Comparison of ENCODE assay signal across 21 cellular contexts in genomic region chr13:44438234-44438579, GRCh38.
DNase-seq lines count a peak whose midpoint lies in the region; ATAC-seq and TF ChIP-seq lines count a peak whose summit lies in the region.
"Had no signal": no experiment of that assay in that cellular context is flagged by ENCODE, and none has a peak within 500 bp of the region (broad histone marks: within the 10 kb centered on the region; RNA-seq: fewer than 3 reads in every experiment).

No MANE protein-coding gene starts in this region.

- no peaks in the 10 kb centered on the region for H3K9me3 ChIP-seq in PC-9 (ENCODE audit: insufficient read depth, low read depth)
- H3K9me3 ChIP-seq: adrenal gland, breast epithelium, Caco-2, esophagus squamous epithelium, gastroesophageal sphincter had no signal

- CTCF ChIA-PET in PC-9 (lab: Charles Lee), result no interaction called here

- BruUV-seq in PC-9 (replicated peaks; lab: Mats Ljungman, UMichigan), result no TSS peak

- ATAC-seq in HG03039 (IDR thresholded peaks at IDR 0.05; ENCODE audit: unreplicated experiment), result no peak
- ATAC-seq: gastroesophageal sphincter had no signal

- H3K36me3 Mint-ChIP-seq in activated CD4-positive, alpha-beta T cell treated with anti-CD3 and anti-CD28 coated beads, Interleukin-2, amount 10 ng/mL, durations not matched to agents 24 days and 14 days (ENCODE audit: low read depth), result no peaks in the 10 kb centered on the region
- peaks cover 18% of the 10 kb centered on the region for H3K36me3 Mint-ChIP-seq in progenitor cell of endocrine pancreas (ENCODE audit: insufficient read depth)

- DNase-seq in activated CD4-positive, alpha-beta T cell treated with anti-CD3 and anti-CD28 coated beads, Interleukin-2, amount 10 ng/mL, durations not matched to agents 24 days and 14 days, result peak; percentile 33
- no peak for DNase-seq in activated CD4-positive, alpha-beta T cell treated with anti-CD3 and anti-CD28 coated beads for 1 hour
- no peak for DNase-seq in PC-9
- DNase-seq in fibroblast of villous mesenchyme (ENCODE audit: low read depth), result no peak
- DNase-seq in progenitor cell of endocrine pancreas (ENCODE audit: low spot score, unreplicated experiment), result no peak
- DNase-seq in NCI-H748 (lab: John Stamatoyannopoulos, UW; ENCODE audit: unreplicated experiment), result no peak
- DNase-seq in effector CD4-positive, alpha-beta T cell, result no peak
- DNase-seq: activated naive CD4-positive, alpha-beta T cell treated with Interleukin-2 at 50 U/mL for 16 hours; activated T-cell treated with anti-CD3 and anti-CD28 coated beads, Interleukin-2, amount 50 U/mL, for 48 hours; adrenal gland; Caco-2; DND-41; esophagus squamous epithelium; left ventricle myocardium superior; SIG-M5; stimulated activated CD4-positive, alpha-beta T cell treated with anti-CD3 and anti-CD28 coated beads, Interleukin-1b, Interleukin-23, amount 100 ng/mL, for 48 hours; T-cell had no signal

- H3K36me3 ChIP-seq in PC-9 (ENCODE audit: low read depth), result peaks cover 17% of the 10 kb centered on the region
- H3K36me3 ChIP-seq: breast epithelium had no signal

- no peaks in the 10 kb centered on the region for H3K27me3 ChIP-seq in PC-9 (ENCODE audit: insufficient read depth, low read depth)
- H3K27me3 ChIP-seq: adrenal gland, breast epithelium, esophagus squamous epithelium, gastroesophageal sphincter had no signal

- H3K4me3 ChIP-seq in PC-9 (no peak overlapping the region; the same call in 1 of the 2 replicates), fibroblast of villous mesenchyme (ENCODE audit: low read depth, low read length) (no peak overlapping the region)

- 0 out of 2 replicates have a peak, but pooled peaks have one; percentile 5 for TF ChIP-seq CTCF in PC-9 (conservative IDR thresholded peaks at IDR 0.05)
- peak; percentile 0 for TF ChIP-seq CTCF in fibroblast of villous mesenchyme (IDR thresholded peaks at IDR 0.05; ENCODE audit: insufficient read depth, low read depth, low read length)
- TF ChIP-seq CTCF in progenitor cell of endocrine pancreas (IDR thresholded peaks at IDR 0.05; ENCODE audit: unreplicated experiment), result peak; percentile 4

- H3K27ac Mint-ChIP-seq in activated CD4-positive, alpha-beta T cell treated with anti-CD3 and anti-CD28 coated beads, Interleukin-2, amount 10 ng/mL, durations not matched to agents 24 days and 14 days, result no peak overlapping the region
- H3K27ac Mint-ChIP-seq in progenitor cell of endocrine pancreas, result no peak overlapping the region
- H3K27ac Mint-ChIP-seq: IgD-negative memory B cell, T-cell had no signal

- H4K20me1 ChIP-seq in PC-9 (ENCODE audit: insufficient read depth), result peaks cover 15% of the 10 kb centered on the region

- intact Hi-C loops in activated CD4-positive, alpha-beta T cell treated with anti-CD3 and anti-CD28 coated beads, Interleukin-2, amount 10 ng/mL, durations not matched to agents 24 days and 14 days (cut with micrococcal nuclease), result loop anchor here (1.0 kb wide), 3 partner anchors 195 to 530 kb away; no protein-coding TSS in a partner anchor
- intact Hi-C loops in PC-9 (cut with micrococcal nuclease; ENCODE audit: unreplicated experiment), result loop anchor here (1.0 to 5.0 kb wide), 3 partner anchors 34 to 530 kb away; no protein-coding TSS in a partner anchor

- H3K79me2 ChIP-seq in PC-9 (ENCODE audit: low read depth), result peaks cover 77% of the 10 kb centered on the region

- peak overlapping the region; percentile 90 for H3K4me2 ChIP-seq in PC-9

- H3K9me2 ChIP-seq in PC-9 (ENCODE audit: insufficient read depth), result no peaks in the 10 kb centered on the region

- H3K4me1 Mint-ChIP-seq in activated CD4-positive, alpha-beta T cell treated with anti-CD3 and anti-CD28 coated beads, Interleukin-2, amount 10 ng/mL, durations not matched to agents 24 days and 14 days, result peaks cover 17% of the 10 kb centered on the region
- H3K4me1 Mint-ChIP-seq in progenitor cell of endocrine pancreas (ENCODE audit: low read depth), result peaks cover 27% of the 10 kb centered on the region

- H3K9me3 Mint-ChIP-seq in activated CD4-positive, alpha-beta T cell treated with anti-CD3 and anti-CD28 coated beads, Interleukin-2, amount 10 ng/mL, durations not matched to agents 24 days and 14 days, result no peaks in the 10 kb centered on the region
- H3K9me3 Mint-ChIP-seq in progenitor cell of endocrine pancreas (ENCODE audit: low read depth), result no peaks in the 10 kb centered on the region
- H3K9me3 Mint-ChIP-seq: IgD-negative memory B cell, T-cell had no signal

- H3K4me3 Mint-ChIP-seq in activated CD4-positive, alpha-beta T cell treated with anti-CD3 and anti-CD28 coated beads, Interleukin-2, amount 10 ng/mL, durations not matched to agents 24 days and 14 days, result no peak overlapping the region
- no peak overlapping the region for H3K4me3 Mint-ChIP-seq in progenitor cell of endocrine pancreas (ENCODE audit: low read depth)

- POLR2A ChIA-PET in PC-9 (lab: Charles Lee; ENCODE audit: unreplicated experiment), result interaction anchor here (0.5 kb wide), 1 partner anchor 132 kb away, joined by 3 read pairs; no protein-coding TSS in a partner anchor

- peaks cover 40% of the 10 kb centered on the region for H3F3A ChIP-seq in PC-9 (ENCODE audit: insufficient read depth, low read depth)

- H3K4me1 ChIP-seq in PC-9 (replicated peaks; ENCODE audit: insufficient read depth), result peaks cover 30% of the 10 kb centered on the region
- H3K4me1 ChIP-seq: breast epithelium had no signal

- H2AFZ ChIP-seq in PC-9, result no peak overlapping the region

- peak overlapping the region; percentile 23; the same call in 1 of the 2 replicates for H3K27ac ChIP-seq in PC-9

- H3K27me3 Mint-ChIP-seq in activated CD4-positive, alpha-beta T cell treated with anti-CD3 and anti-CD28 coated beads, Interleukin-2, amount 10 ng/mL, durations not matched to agents 24 days and 14 days, result peaks cover 58% of the 10 kb centered on the region
- no peaks in the 10 kb centered on the region for H3K27me3 Mint-ChIP-seq in progenitor cell of endocrine pancreas
